Comparison of ENCODE assay signal across 35 cellular contexts in the genomic region with DNA sequence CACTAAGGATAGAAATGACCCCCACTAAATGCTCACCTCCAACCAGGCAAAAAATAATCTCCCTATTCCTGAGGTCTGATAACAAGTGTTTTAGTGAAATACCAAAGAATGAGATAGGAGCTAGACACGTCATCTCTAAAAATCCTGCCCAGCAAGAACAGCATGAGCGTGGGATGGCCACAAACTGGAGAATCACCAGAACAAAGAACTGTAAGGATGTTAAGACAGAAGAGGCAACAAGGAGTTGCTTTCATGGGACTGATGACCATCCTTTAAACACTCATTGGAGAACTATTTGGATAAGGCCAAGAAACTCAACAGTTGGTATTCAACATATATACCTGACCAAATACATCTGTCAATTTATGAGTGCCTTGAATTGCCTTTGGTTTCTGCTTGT.
"Had no signal": no experiment of that assay in that cellular context is flagged by ENCODE, and none has a peak within 500 bp of the region (broad histone marks: within the 10 kb centered on the region; RNA-seq: fewer than 3 reads in every experiment).

No MANE protein-coding gene starts in this region.

- H3K4me3 Mint-ChIP-seq: activated B cell treated with CpG ODN at 0.5 μM for 24 hours; activated CD4-positive, alpha-beta memory T cell treated with anti-CD3 and anti-CD28 coated beads for 36 hours; activated naive CD4-positive, alpha-beta T cell treated with anti-CD3 and anti-CD28 coated beads for 36 hours; activated T-cell treated with anti-CD3 and anti-CD28 coated beads, Interleukin-2, amount 50 U/mL, for 4 hours; activated T-helper 1 cell treated with anti-CD3 and anti-CD28 coated beads, Interleukin-12 subunit alpha, Interleukin-12 subunit beta, Interleukin-2, Interleukin-4 antibody, amounts not matched to agents 30 ng/mL and 10 ng/mL and 1 ng/mL, durations not matched to agents 14 hours and 24 hours and 36 hours; central memory CD8-positive, alpha-beta T cell had no signal

- H3K4me2 ChIP-seq: PC-9 had no signal

- H3K36me3 Mint-ChIP-seq: activated CD4-positive, alpha-beta memory T cell treated with anti-CD3 and anti-CD28 coated beads for 36 hours; activated naive CD4-positive, alpha-beta T cell treated with anti-CD3 and anti-CD28 coated beads, Interleukin-2, amount 50 U/mL, for 72 hours had no signal

- H3K27ac ChIP-seq: cardiac muscle cell, PC-9, RWPE1, VCaP had no signal

- H3K9me3 Mint-ChIP-seq: activated B cell treated with CpG ODN at 0.5 μM for 24 hours; activated CD4-positive, alpha-beta memory T cell treated with anti-CD3 and anti-CD28 coated beads for 36 hours; activated naive CD4-positive, alpha-beta T cell treated with anti-CD3 and anti-CD28 coated beads for 36 hours; activated naive CD4-positive, alpha-beta T cell treated with anti-CD3 and anti-CD28 coated beads, Interleukin-2, amount 50 U/mL, for 72 hours; activated T-cell treated with anti-CD3 and anti-CD28 coated beads, Interleukin-2, amount 50 U/mL, for 4 hours; activated T-helper 1 cell treated with anti-CD3 and anti-CD28 coated beads, Interleukin-12 subunit alpha, Interleukin-12 subunit beta, Interleukin-2, Interleukin-4 antibody, amounts not matched to agents 30 ng/mL and 10 ng/mL and 1 ng/mL, durations not matched to agents 14 hours and 24 hours and 36 hours had no signal

- H2AFZ ChIP-seq: PC-9 had no signal

- H3K27ac Mint-ChIP-seq: activated B cell treated with CpG ODN at 0.5 μM for 24 hours; activated CD4-positive, alpha-beta memory T cell treated with anti-CD3 and anti-CD28 coated beads for 36 hours; activated naive CD4-positive, alpha-beta T cell treated with anti-CD3 and anti-CD28 coated beads for 36 hours; activated naive CD4-positive, alpha-beta T cell treated with anti-CD3 and anti-CD28 coated beads, Interleukin-2, amount 50 U/mL, for 72 hours; activated T-helper 1 cell treated with anti-CD3 and anti-CD28 coated beads, Interleukin-12 subunit alpha, Interleukin-12 subunit beta, Interleukin-2, Interleukin-4 antibody, amounts not matched to agents 30 ng/mL and 10 ng/mL and 1 ng/mL, durations not matched to agents 14 hours and 24 hours and 36 hours had no signal

- DNase-seq: activated B cell treated with CpG ODN at 0.5 μM for 24 hours; activated CD4-positive, alpha-beta memory T cell treated with anti-CD3 and anti-CD28 coated beads for 36 hours; activated CD4-positive, alpha-beta T cell treated with anti-CD3 and anti-CD28 coated beads for 4 hours; activated CD4-positive, alpha-beta T cell treated with anti-CD3 and anti-CD28 coated beads, Interleukin-2, amount 50 U/mL, for 1 hour; activated CD4-positive, CD25-positive, alpha-beta regulatory T cell treated with anti-CD3 and anti-CD28 coated beads, Interleukin-2, amount 50 U/mL, for 72 hours; activated CD8-positive, alpha-beta memory T cell treated with anti-CD3 and anti-CD28 coated beads, Interleukin-2, amount 50 U/mL, for 4 hours; activated gamma-delta T cell treated with Interleukin-2 at 50 U/mL for 16 hours; activated naive CD4-positive, alpha-beta T cell treated with anti-CD3 and anti-CD28 coated beads for 36 hours; activated T-cell treated with anti-CD3 and anti-CD28 coated beads for 4 hours; activated T-cell treated with anti-CD3 and anti-CD28 coated beads, Interleukin-2, amount 50 U/mL, for 4 hours; amniotic stem cell; aorta; NCI-H1105; NCI-H1417 treated with DMSO at 0.1 percent for 48 hours; NCI-H2029; NCI-H510A; NCI-H526; NCI-H748 treated with DMSO at 0.1 percent for 48 hours; NK-92 treated with Interleukin-12 subunit alpha and Interleukin-12 subunit beta, amount 100 ng/mL, for 24 hours; PC-9; SIG-M5; SW 1271; T-helper 1 cell; T-helper 2 cell; T-helper 9 cell had no signal

- H3K4me3 ChIP-seq: cardiac muscle cell, K562, PC-9 had no signal

- H3K27me3 Mint-ChIP-seq: activated B cell treated with CpG ODN at 0.5 μM for 24 hours; activated CD4-positive, alpha-beta memory T cell treated with anti-CD3 and anti-CD28 coated beads for 36 hours; central memory CD8-positive, alpha-beta T cell had no signal

- ATAC-seq: activated naive CD4-positive, alpha-beta T cell treated with anti-CD3 and anti-CD28 coated beads, Interleukin-2, amount 50 U/mL, for 72 hours; activated T-cell treated with anti-CD3 and anti-CD28 coated beads, Interleukin-2, amount 50 U/mL, for 4 hours; K562; Right ventricle myocardium inferior; SK-N-SH treated with all-trans-retinoic acid at 6 μM for 48 hours had no signal

- FAIRE-seq: K562, RCC 7860 had no signal

- H3K4me1 Mint-ChIP-seq: activated B cell treated with CpG ODN at 0.5 μM for 24 hours; central memory CD8-positive, alpha-beta T cell had no signal

- H3K36me3 ChIP-seq: cardiac muscle cell had no signal
